In genomic region chr7:46291601-46292150, GRCh38 we compare ENCODE assay signal across 8 cellular contexts.
DNase-seq lines count a peak whose midpoint lies in the region; ATAC-seq and TF ChIP-seq lines count a peak whose summit lies in the region.

No MANE protein-coding gene starts in this region.

- no peak overlapping the region for H3K9ac ChIP-seq in mesendoderm (ENCODE audit: low read length)

- no peak overlapping the region for H4K8ac ChIP-seq in mesendoderm (ENCODE audit: low read depth, low read length)

- no peak overlapping the region for H4K5ac ChIP-seq in mesendoderm (ENCODE audit: low read length)

- no peaks in the 10 kb centered on the region for H3K79me1 ChIP-seq in mesendoderm (ENCODE audit: low read length)

- H3K36me3 ChIP-seq in mesendoderm (ENCODE audit: control insufficient read depth, insufficient read depth, low read length), result no peaks in the 10 kb centered on the region

- H3K4me2 ChIP-seq in mesendoderm (ENCODE audit: low read length), result no peak overlapping the region

- H3K56ac ChIP-seq in mesendoderm (ENCODE audit: low read length), result no peak overlapping the region

- H3K79me2 ChIP-seq in mesendoderm (ENCODE audit: control insufficient read depth, insufficient read depth, low read length), result no peaks in the 10 kb centered on the region

- no peak overlapping the region for H2BK120ac ChIP-seq in mesendoderm (ENCODE audit: low read depth, low read length)

- WGBS in mesendoderm (ENCODE audit: extremely low coverage, insufficient coverage, low lambda C conversion rate), result no CpG with 5 or more reads among the region's 4 CpGs

- H3K4ac ChIP-seq in mesendoderm (ENCODE audit: low read depth, low read length), result no peak overlapping the region

- H2BK15ac ChIP-seq in mesendoderm (replicated peaks; ENCODE audit: low read depth), result no peak overlapping the region

- DNase-seq in coronary artery (ENCODE audit: low spot score) (no peak), skeletal muscle cell (ENCODE audit: low read depth) (peak; percentile 94), erythroblast (lab: John Stamatoyannopoulos, UW) (no peak), mesendoderm (no peak)

- ATAC-seq in GM18519 (IDR thresholded peaks at IDR 0.05; ENCODE audit: low FRiP score, unreplicated experiment) (peak; percentile 74), HG03196 (IDR thresholded peaks at IDR 0.05; ENCODE audit: unreplicated experiment) (peak; percentile 53), HG03521 (IDR thresholded peaks at IDR 0.05; ENCODE audit: unreplicated experiment) (no peak), HG02970 (IDR thresholded peaks at IDR 0.05; ENCODE audit: low FRiP score, unreplicated experiment) (no peak)

- H3K4me3 ChIP-seq in coronary artery, result peak overlapping the region; percentile 39
- H3K4me3 ChIP-seq in skeletal muscle cell (ENCODE audit: low read depth, low read length), result no peak overlapping the region
- no peak overlapping the region for H3K4me3 ChIP-seq in mesendoderm (ENCODE audit: low read length)

- no peaks in the 10 kb centered on the region for H3K4me1 ChIP-seq in mesendoderm (ENCODE audit: control insufficient read depth, low read depth, low read length)

- no peak overlapping the region for H3K18ac ChIP-seq in mesendoderm (ENCODE audit: low read length)

- no peak overlapping the region for H3K23ac ChIP-seq in mesendoderm (ENCODE audit: low read length)

- TF ChIP-seq CTCF in coronary artery (IDR thresholded peaks at IDR 0.05), result no peak

- no peak overlapping the region for H2BK5ac ChIP-seq in mesendoderm (ENCODE audit: low read length)

- H3K27ac ChIP-seq in coronary artery, result peak overlapping the region; percentile 56 to 69
- H3K27ac ChIP-seq in mesendoderm (ENCODE audit: low read depth, low read length), result no peak overlapping the region

- H2AK5ac ChIP-seq in mesendoderm (ENCODE audit: low read length), result no peak overlapping the region

- no peak for TF ChIP-seq POLR2A in erythroblast (IDR thresholded peaks at IDR 0.05; ENCODE audit: low read length)

- no peaks in the 10 kb centered on the region for H3K27me3 ChIP-seq in mesendoderm (ENCODE audit: insufficient read depth, low read length, poor library complexity)

Comparison
In these comparisons a context has a peak if more than half of its experiments do, and no peak if none do; other contexts are left out.
1. ATAC-seq: peak in GM18519 (single experiment) and HG03196 (single experiment); none in HG03521 (single experiment) and HG02970 (single experiment).